8 cellular contexts compared by ENCODE assay signal in genomic region chr4:110211007-110211769, GRCh38. TPM values are rescaled to one million over a fixed set of nuclear protein-coding genes. Genes with fewer than 3 reads are reported as not detected.
DNase-seq lines count a peak whose midpoint lies in the region; ATAC-seq and TF ChIP-seq lines count a peak whose summit lies in the region.

No MANE protein-coding gene starts in this region.

- TF ChIP-seq CTCF in ascending aorta (IDR thresholded peaks at IDR 0.05) (peak in 2 of 3 experiments; percentile 61 to 75), thyroid gland (IDR thresholded peaks at IDR 0.05) (peak in 5 of 6 experiments; percentile 46 to 82 (median 70))

- peak; percentile 91 for ATAC-seq in GM18519 (IDR thresholded peaks at IDR 0.05; ENCODE audit: low FRiP score, unreplicated experiment)
- peak; percentile 84 for ATAC-seq in HG02973 (IDR thresholded peaks at IDR 0.05; ENCODE audit: unreplicated experiment)

- H3K4me3 ChIP-seq in ascending aorta (no peak overlapping the region), thyroid gland (replicated peaks in 1 of 3) (no peak overlapping the region)

- no peak for TF ChIP-seq POLR2A in thyroid gland (IDR thresholded peaks at IDR 0.05)

- H3K27me3 ChIP-seq in ascending aorta = no peaks in the 10 kb centered on the region
- no peaks in the 10 kb centered on the region for H3K27me3 ChIP-seq in thyroid gland

- 78 to 81% methylated on average over 13 of the region's 13 CpGs for WGBS in thyroid gland, 2 donors

- intact Hi-C loops in ascending aorta (cut with DNase I) = loop anchor here (2.0 kb wide), 1 partner anchor 160 kb away; no protein-coding TSS in a partner anchor
- intact Hi-C loops in thyroid gland (cut with DNase I) = loop anchor here (5.0 kb wide), 1 partner anchor 159 kb away; no protein-coding TSS in a partner anchor

- no peaks in the 10 kb centered on the region for H3K4me1 ChIP-seq in ascending aorta
- no peaks in the 10 kb centered on the region for H3K4me1 ChIP-seq in thyroid gland

- H3K36me3 ChIP-seq in ascending aorta (no peaks in the 10 kb centered on the region), thyroid gland (no peaks in the 10 kb centered on the region)

- DNase-seq in COR-L47 (lab: John Stamatoyannopoulos, UW) = peak; percentile 21
- DNase-seq in NCI-H69 (lab: John Stamatoyannopoulos, UW) = peak; percentile 49
- DNase-seq in ascending aorta (ENCODE audit: low spot score in 2 of 2) = no peak
- peak; percentile 58 for DNase-seq in inferior parietal cortex (ENCODE audit: extremely low spot score)
- DNase-seq in thyroid gland = peak; percentile 29 to 33
- no peak for DNase-seq in NCI-H446 treated with DMSO at 0.1 percent for 48 hours (lab: John Stamatoyannopoulos, UW)

- H3K27ac ChIP-seq in ascending aorta = no peak overlapping the region
- H3K27ac ChIP-seq in thyroid gland = no peak overlapping the region

- H3K9me3 ChIP-seq in ascending aorta = no peaks in the 10 kb centered on the region
- no peaks in the 10 kb centered on the region for H3K9me3 ChIP-seq in thyroid gland

RNA-seq across cellular contexts. Expression of gene ELOVL6, which starts 12.8 kb away (rescaled TPM):
- total RNA-seq in ascending aorta = 0.64 TPM
- total RNA-seq in thyroid gland = 1 to 10 TPM; 2.1 to 4.1 (median 3.3) TPM

Comparison
In these comparisons a context has a peak if more than half of its experiments do, and no peak if none do; other contexts are left out.
1. DNase-seq: peak in COR-L47 (single experiment), NCI-H69 (single experiment), inferior parietal cortex (single experiment) and thyroid gland (2 of 2); none in ascending aorta (0 of 2) and NCI-H446 treated with DMSO at 0.1 percent for 48 hours (single experiment).